In the genomic region with DNA sequence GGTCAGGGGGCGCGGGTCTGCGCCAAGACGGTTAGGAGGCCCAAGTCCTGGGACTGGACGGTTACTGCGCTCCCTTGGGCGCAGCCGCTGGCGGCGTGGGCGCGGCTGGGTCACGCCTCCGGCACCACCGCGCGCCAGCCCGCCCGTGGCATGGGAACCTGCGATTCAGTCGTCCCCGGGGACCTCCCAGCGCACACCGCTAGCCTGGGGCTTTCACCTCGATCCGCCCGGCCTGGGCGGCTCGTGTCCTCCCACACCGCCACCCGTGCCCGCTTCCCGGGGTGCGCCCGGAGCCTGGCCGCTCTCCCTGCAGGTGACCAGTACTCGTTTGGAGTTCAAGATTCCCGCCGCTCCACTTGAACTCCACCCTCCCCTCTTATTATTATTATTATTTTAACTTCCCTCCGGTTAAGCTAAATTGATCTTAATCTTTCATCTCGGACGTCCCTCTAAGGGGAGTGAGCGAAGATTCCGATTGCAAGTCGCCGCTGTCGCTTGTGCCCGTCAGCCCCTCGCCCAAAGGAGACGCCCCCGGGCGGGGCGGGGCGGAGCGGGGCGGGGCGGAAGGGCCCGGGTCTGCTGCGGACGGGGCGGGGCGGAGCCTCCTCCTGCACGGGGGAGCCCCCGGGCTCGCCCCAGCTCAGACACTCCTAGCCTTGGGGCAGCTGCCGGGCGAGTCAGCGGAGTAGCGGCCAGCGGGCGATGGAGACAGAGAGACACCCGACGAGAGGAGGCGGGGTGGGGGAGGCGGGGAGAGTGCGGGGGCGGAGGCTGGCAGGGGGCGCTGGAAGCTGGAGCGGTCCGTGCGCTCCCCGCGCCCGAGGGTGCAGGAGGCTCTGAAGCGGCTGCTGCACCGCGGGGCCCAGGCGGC, we compare ENCODE assay signal across 8 cellular contexts. TPM values are rescaled to one million over a fixed set of nuclear protein-coding genes. Genes with fewer than 3 reads are reported as not detected.
DNase-seq lines count a peak whose midpoint lies in the region; ATAC-seq and TF ChIP-seq lines count a peak whose summit lies in the region.

TSS of gene KCNMB4 (plus strand) at position 643 of the 871 bp plus-strand sequence. CDS start 445 bp downstream, outside the sequence.

- peaks cover 35% of the 10 kb centered on the region for H3K27me3 ChIP-seq in AG04450 (ENCODE audit: control insufficient read depth, insufficient read depth, low read length)

- H3K36me3 Mint-ChIP-seq in activated CD8-positive, alpha-beta T cell treated with anti-CD3 and anti-CD28 coated beads for 36 hours (ENCODE audit: low read depth) = no peaks in the 10 kb centered on the region

- intact Hi-C loops in activated CD8-positive, alpha-beta T cell treated with anti-CD3 and anti-CD28 coated beads for 36 hours (cut with micrococcal nuclease) = loop anchor here (5.0 kb wide), 1 partner anchor 124 kb away; the partner anchor contains the start of gene CNOT2

- no peaks in the 10 kb centered on the region for H3K36me3 ChIP-seq in mesodermal cell (ENCODE audit: control insufficient read depth, insufficient read depth, low read length)

- H3K27ac ChIP-seq in AG04450 (ENCODE audit: low read depth, low read length) = no peak within 1 kb of the TSS
- peak within 1 kb of the TSS; percentile 69 for H3K27ac ChIP-seq in mesodermal cell (ENCODE audit: low read depth, low read length, severe bottlenecking)

- ATAC-seq in GM19025 (IDR thresholded peaks at IDR 0.05; ENCODE audit: low read depth, unreplicated experiment) (peak; percentile 78), HG03175 (IDR thresholded peaks at IDR 0.05; ENCODE audit: unreplicated experiment) (peak; percentile 76)
- ATAC-seq in activated CD8-positive, alpha-beta T cell treated with anti-CD3 and anti-CD28 coated beads for 36 hours = peak; percentile 88

- peaks cover 15% of the 10 kb centered on the region for H3K4me1 Mint-ChIP-seq in activated CD8-positive, alpha-beta T cell treated with anti-CD3 and anti-CD28 coated beads for 36 hours (ENCODE audit: low read depth)

- peak within 1 kb of the TSS; percentile 95 for H3K4me3 Mint-ChIP-seq in activated CD8-positive, alpha-beta T cell treated with anti-CD3 and anti-CD28 coated beads for 36 hours

- peak within 1 kb of the TSS; percentile 59 for H3K27ac Mint-ChIP-seq in activated CD8-positive, alpha-beta T cell treated with anti-CD3 and anti-CD28 coated beads for 36 hours

- H3K9me3 ChIP-seq in AG04450 (ENCODE audit: control insufficient read depth, insufficient read depth, low read length) (no peaks in the 10 kb centered on the region; the same call in 1 of the 2 replicates), mesodermal cell (ENCODE audit: control insufficient read depth, low read length) (no peaks in the 10 kb centered on the region)

- no peaks in the 10 kb centered on the region for H3K9me3 Mint-ChIP-seq in activated CD8-positive, alpha-beta T cell treated with anti-CD3 and anti-CD28 coated beads for 36 hours

- H3K27me3 Mint-ChIP-seq in activated CD8-positive, alpha-beta T cell treated with anti-CD3 and anti-CD28 coated beads for 36 hours = peaks cover 9% of the 10 kb centered on the region

- CTCF ChIA-PET in AG04450 (lab: Charles Lee) = interaction anchor here (0.6 kb wide), 1 partner anchor 211 kb away, joined by 3 read pairs; no protein-coding TSS in a partner anchor
- CTCF ChIA-PET in activated CD8-positive, alpha-beta T cell treated with anti-CD3 and anti-CD28 coated beads for 36 hours (lab: Charles Lee) = no interaction called here

- peaks cover 5% of the 10 kb centered on the region for H3K4me1 ChIP-seq in mesodermal cell (ENCODE audit: control insufficient read depth, insufficient read depth, low read length, poor library complexity, severe bottlenecking)

- POLR2A ChIA-PET in AG04450 (lab: Yijun Ruan, JAX) = no interaction called here
- POLR2A ChIA-PET in activated CD8-positive, alpha-beta T cell treated with anti-CD3 and anti-CD28 coated beads for 36 hours (lab: Charles Lee) = interaction anchor here (0.7 to 1.7 kb wide), 4 partner anchors 9 to 122 kb away, joined by 3 to 5 read pairs (median 4); partner anchors contain the start of gene CNOT2

- TF ChIP-seq CTCF in AG04450 (IDR thresholded peaks at IDR 0.05; ENCODE audit: low read depth, low read length) = no peak
- no peak for TF ChIP-seq CTCF in activated CD8-positive, alpha-beta T cell treated with anti-CD3 and anti-CD28 coated beads for 36 hours (IDR thresholded peaks at IDR 0.05)

- 0% methylated on average over 60 to 64 of the region's 88 CpGs for WGBS in mesodermal cell (ENCODE audit: insufficient coverage in 2 of 2), 2 experiments

- DNase-seq in AG04450 (ENCODE audit: low read depth, low spot score) (no peak), NCI-H510A treated with DMSO at 0.1 percent for 48 hours (lab: John Stamatoyannopoulos, UW) (peak; percentile 89)
- DNase-seq in activated CD8-positive, alpha-beta T cell treated with anti-CD3 and anti-CD28 coated beads for 36 hours = peak; percentile 79
- DNase-seq in effector CD4-positive, alpha-beta T cell = peak; percentile 64
- peak; percentile 35 to 47 for DNase-seq in stimulated activated CD8-positive, alpha-beta memory T cell treated with anti-CD3 and anti-CD28 coated beads, Interleukin-2, amount 100 ng/mL, for 1 hour (ENCODE audit: low read depth in 2 of 2)

- H3K4me3 ChIP-seq in AG04450 (ENCODE audit: low read depth, low read length) (peak within 1 kb of the TSS; percentile 62), mesodermal cell (ENCODE audit: extremely low read depth, insufficient read depth, low read length, poor library complexity, severe bottlenecking) (peak within 1 kb of the TSS; percentile 57)

RNA-seq across cellular contexts. Expression of gene KCNMB4, which starts in this region (rescaled TPM):
- polyA plus RNA-seq in AG04450 (2011; rRNA removed) = 0.14 and 0.17 TPM in 2 replicates
- 0.09 TPM in 2 replicates for polyA minus RNA-seq in AG04450 (2011; rRNA and poly(A)+ RNA removed)
- total RNA-seq in activated CD8-positive, alpha-beta T cell treated with anti-CD3 and anti-CD28 coated beads for 36 hours = 1 to 10 TPM; 1.0 to 1.3 TPM
- polyA plus RNA-seq in mesodermal cell (2013, experiment 1 of 2) = 13.9 TPM
- 13.7 TPM for polyA plus RNA-seq in mesodermal cell (2013, experiment 2 of 2)
